14 cellular contexts compared by ENCODE assay signal in genomic region chr11:22433517-22433916, GRCh38.
"Had no signal": no experiment of that assay in that cellular context is flagged by ENCODE, and none has a peak within 500 bp of the region (broad histone marks: within the 10 kb centered on the region; RNA-seq: fewer than 3 reads in every experiment).

No MANE protein-coding gene starts in this region.

- H3K36me3 ChIP-seq: ascending aorta, cardiac muscle cell, spleen, stomach, thoracic aorta had no signal

- H3K9me3 ChIP-seq: ascending aorta, stomach, thoracic aorta had no signal

- H3K27me3 ChIP-seq: ascending aorta, cardiac muscle cell had no signal

- H3K4me1 ChIP-seq: ascending aorta had no signal

- H3K36me3 Mint-ChIP-seq: activated naive CD8-positive, alpha-beta T cell treated with anti-CD3 and anti-CD28 coated beads, Interleukin-2, amount 10 ng/mL, durations not matched to agents 7 days and 5 days had no signal

- DNase-seq: activated B cell treated with CpG ODN at 0.5 μM for 24 hours; activated CD4-positive, alpha-beta T cell treated with anti-CD3 and anti-CD28 coated beads, Interleukin-2, amount 10 ng/mL, durations not matched to agents 7 days and 5 days; activated naive CD4-positive, alpha-beta T cell; activated naive CD8-positive, alpha-beta T cell treated with anti-CD3 and anti-CD28 coated beads, Interleukin-2, amount 10 ng/mL, durations not matched to agents 7 days and 5 days; kidney glomerular epithelial cell; nephron progenitor cell; spleen; stomach; T-helper 2 cell had no signal

- H3K27ac ChIP-seq: ascending aorta, cardiac muscle cell, stomach, thoracic aorta had no signal

- H3K9me3 Mint-ChIP-seq: activated CD4-positive, alpha-beta T cell treated with anti-CD3 and anti-CD28 coated beads, Interleukin-2, amount 10 ng/mL, durations not matched to agents 7 days and 5 days; activated naive CD8-positive, alpha-beta T cell treated with anti-CD3 and anti-CD28 coated beads, Interleukin-2, amount 10 ng/mL, durations not matched to agents 7 days and 5 days; activated T-helper 1 cell treated with anti-CD3 and anti-CD28 coated beads, Interleukin-12 subunit alpha, Interleukin-12 subunit beta, Interleukin-2, Interleukin-4 antibody, amounts not matched to agents 30 ng/mL and 10 ng/mL and 1 ng/mL, durations not matched to agents 14 hours and 24 hours and 36 hours had no signal

- H3K27ac Mint-ChIP-seq: activated B cell treated with CpG ODN at 0.5 μM for 24 hours; activated CD4-positive, alpha-beta T cell treated with anti-CD3 and anti-CD28 coated beads, Interleukin-2, amount 10 ng/mL, durations not matched to agents 7 days and 5 days; activated naive CD8-positive, alpha-beta T cell treated with anti-CD3 and anti-CD28 coated beads, Interleukin-2, amount 10 ng/mL, durations not matched to agents 7 days and 5 days; activated T-helper 1 cell treated with anti-CD3 and anti-CD28 coated beads, Interleukin-12 subunit alpha, Interleukin-12 subunit beta, Interleukin-2, Interleukin-4 antibody, amounts not matched to agents 30 ng/mL and 10 ng/mL and 1 ng/mL, durations not matched to agents 14 hours and 24 hours and 36 hours; nephron progenitor cell had no signal

- H3K4me3 ChIP-seq: cardiac muscle cell had no signal

- FAIRE-seq: endometrium had no signal

- H3K4me3 Mint-ChIP-seq: activated B cell treated with CpG ODN at 0.5 μM for 24 hours; activated CD4-positive, alpha-beta T cell treated with anti-CD3 and anti-CD28 coated beads, Interleukin-2, amount 10 ng/mL, durations not matched to agents 7 days and 5 days; activated T-helper 1 cell treated with anti-CD3 and anti-CD28 coated beads, Interleukin-12 subunit alpha, Interleukin-12 subunit beta, Interleukin-2, Interleukin-4 antibody, amounts not matched to agents 30 ng/mL and 10 ng/mL and 1 ng/mL, durations not matched to agents 14 hours and 24 hours and 36 hours; nephron progenitor cell had no signal
